ENCODE assay signal across 11 cellular contexts in the genomic region with DNA sequence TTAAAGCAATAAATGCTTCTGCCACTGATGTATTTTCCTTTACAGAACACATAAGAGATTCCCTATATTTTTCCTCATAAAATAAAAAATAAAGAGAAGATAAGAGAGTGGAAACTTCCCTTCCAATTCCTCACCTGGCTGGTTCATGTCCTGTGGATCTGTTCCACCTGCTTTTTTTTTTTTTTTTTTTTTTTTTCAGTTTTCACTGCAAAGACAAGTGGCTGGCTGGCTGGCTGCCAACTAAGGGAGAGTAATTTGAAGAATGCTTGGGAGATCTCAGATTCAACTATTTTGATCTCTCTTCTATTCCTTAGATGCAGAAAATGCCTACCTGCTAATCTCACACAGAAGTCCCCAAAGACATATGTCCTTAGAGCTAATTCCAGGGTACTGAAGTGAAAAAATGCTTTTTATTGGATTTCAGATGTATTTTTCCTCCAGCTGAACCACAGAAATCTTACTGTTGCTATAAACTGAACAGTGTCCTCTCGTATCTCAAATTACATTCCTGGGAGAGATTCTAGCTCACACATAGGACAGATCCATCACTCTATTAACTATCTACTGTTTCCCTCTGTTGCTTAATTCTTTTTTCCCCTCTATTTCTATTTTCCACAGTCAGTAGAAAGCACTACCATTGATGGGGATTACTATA.
A peak's percentile ranks its signal among the peaks of the same experiment; 100 is the strongest.
DNase-seq lines count a peak whose midpoint lies in the region; ATAC-seq, FAIRE-seq and TF ChIP-seq lines count a peak whose summit lies in the region.
"Had no signal": no experiment of that assay in that cellular context is flagged by ENCODE, and none has a peak within 500 bp of the region (broad histone marks: within the 10 kb centered on the region; RNA-seq: fewer than 3 reads in every experiment).

No MANE protein-coding gene starts in this region.

- no peak for TF ChIP-seq POLR2A in endothelial cell of umbilical vein (IDR thresholded peaks at IDR 0.05; ENCODE audit: low read depth, low read length)

- no peak overlapping the region for H3K4me2 ChIP-seq in endothelial cell of umbilical vein (ENCODE audit: insufficient read depth, low read length)
- H3K4me2 ChIP-seq: smooth muscle cell had no signal

- in situ Hi-C loops in GM13976 (cut with MboI; ENCODE audit: low sequenced_read_pairs, unreplicated experiment): no loop called here

- H3K4me3 ChIP-seq in A673 (ENCODE audit: low read depth, low read length, poor library complexity, severe bottlenecking): no peak overlapping the region
- H3K4me3 ChIP-seq in endothelial cell of umbilical vein (replicated peaks in 1 of 3; ENCODE audit: insufficient read depth in 1 of 3, low read depth in 1 of 3, low read length in 3 of 3): no peak overlapping the region
- H3K4me3 ChIP-seq: dorsolateral prefrontal cortex, smooth muscle cell had no signal

- ATAC-seq in GM21528 (IDR thresholded peaks at IDR 0.05; ENCODE audit: low FRiP score, unreplicated experiment): no peak
- ATAC-seq in HG03039 (IDR thresholded peaks at IDR 0.05; ENCODE audit: unreplicated experiment): no peak
- ATAC-seq in HG02798 (IDR thresholded peaks at IDR 0.05; ENCODE audit: poor library complexity, unreplicated experiment): no peak
- ATAC-seq: PC-3 had no signal

- CTCF ChIA-PET in A673 (lab: Charles Lee) (no interaction called here), endothelial cell of umbilical vein (lab: Charles Lee) (interaction anchor here (0.5 to 1.9 kb wide), 3 partner anchors 13 to 1670 kb away, joined by 3 to 6 read pairs (median 4); no protein-coding TSS in a partner anchor)

- H2AFZ ChIP-seq in endothelial cell of umbilical vein (ENCODE audit: low read depth, low read length): no peak overlapping the region

- dilution Hi-C loops in endothelial cell of umbilical vein (cut with MboI; ENCODE audit: extremely low pct_ligation_motif_present, low sequenced_read_pairs): no loop called here

- BruUV-seq in A673 (replicated peaks; lab: Mats Ljungman, UMichigan): no TSS peak
- no TSS peak for BruUV-seq in endothelial cell of umbilical vein (replicated peaks; lab: Mats Ljungman, UMichigan)

- no peak for TF ChIP-seq CTCF in A673 (conservative IDR thresholded peaks at IDR 0.05; ENCODE audit: low read depth, low read length)
- no peak for TF ChIP-seq CTCF in endothelial cell of umbilical vein (IDR thresholded peaks at IDR 0.05; ENCODE audit: extremely low read depth in 1 of 2, insufficient read depth in 1 of 2, low read depth in 1 of 2, low read length in 2 of 2)
- TF ChIP-seq CTCF in GM13976 (IDR thresholded peaks at IDR 0.05; ENCODE audit: borderline replicate concordance, control extremely low read depth, extremely low read depth, insufficient read depth, missing control alignments): no peak

- no peak for FAIRE-seq in endothelial cell of umbilical vein (lab: Jason Lieb, UNC)

- no peaks in the 10 kb centered on the region for H3K9me1 ChIP-seq in endothelial cell of umbilical vein (replicated peaks; ENCODE audit: control insufficient read depth, extremely low read depth, insufficient read depth, low read length)

- H3K9ac ChIP-seq in endothelial cell of umbilical vein (replicated peaks; ENCODE audit: extremely low read depth, insufficient read depth, low read length): no peak overlapping the region

- H3K4me1 ChIP-seq in A673 (ENCODE audit: insufficient read depth, low read length, poor library complexity, severe bottlenecking): peaks cover 32% of the 10 kb centered on the region
- H3K4me1 ChIP-seq in endothelial cell of umbilical vein (ENCODE audit: control insufficient read depth, extremely low read depth, insufficient read depth, low read length): no peaks in the 10 kb centered on the region

- H3K36me3 ChIP-seq in A673 (ENCODE audit: insufficient read depth, low read length, poor library complexity, severe bottlenecking) (no peaks in the 10 kb centered on the region), endothelial cell of umbilical vein (ENCODE audit: control insufficient read depth in 2 of 2, extremely low read depth in 1 of 2, insufficient read depth in 2 of 2, low read length in 2 of 2) (no peaks in the 10 kb centered on the region)

- H3K9me3 ChIP-seq in A673 (ENCODE audit: low read depth, low read length, poor library complexity, severe bottlenecking): no peaks in the 10 kb centered on the region
- H3K9me3 ChIP-seq in endothelial cell of umbilical vein (replicated peaks; ENCODE audit: control insufficient read depth, insufficient read depth, low read length): no peaks in the 10 kb centered on the region

- DNase-seq in A673 (ENCODE audit: low spot score) (peak; percentile 83), HT1080 (ENCODE audit: low read depth) (peak; percentile 7), NCI-H748 (lab: John Stamatoyannopoulos, UW; ENCODE audit: unreplicated experiment) (peak; percentile 85), endothelial cell of umbilical vein (ENCODE audit: low read depth, low spot score) (peak; percentile 19), GM13976 (ENCODE audit: low spot score) (no peak)
- DNase-seq: PC-3 had no signal

- peaks cover 19% of the 10 kb centered on the region for H3K79me2 ChIP-seq in endothelial cell of umbilical vein (ENCODE audit: control insufficient read depth, insufficient read depth, low read length)

- POLR2A ChIA-PET in A673 (lab: Charles Lee; ENCODE audit: low non-redundant PET): no interaction called here
- POLR2A ChIA-PET in endothelial cell of umbilical vein (lab: Charles Lee): no interaction called here

- no peaks in the 10 kb centered on the region for H4K20me1 ChIP-seq in endothelial cell of umbilical vein (replicated peaks; ENCODE audit: control insufficient read depth, extremely low read depth, insufficient read depth, low read length)

- H3K27me3 ChIP-seq in A673 (replicated peaks; ENCODE audit: insufficient read depth, low read depth, low read length, poor library complexity): no peaks in the 10 kb centered on the region
- H3K27me3 ChIP-seq in endothelial cell of umbilical vein (ENCODE audit: control insufficient read depth in 2 of 2, insufficient read depth in 2 of 2, low read length in 2 of 2): no peaks in the 10 kb centered on the region
- H3K27me3 ChIP-seq: dorsolateral prefrontal cortex had no signal

- H3K27ac ChIP-seq in A673 (ENCODE audit: low read depth, low read length, poor library complexity, severe bottlenecking): no peak overlapping the region
- no peak overlapping the region for H3K27ac ChIP-seq in endothelial cell of umbilical vein (ENCODE audit: insufficient read depth, low read depth, low read length)

- intact Hi-C loops in A673 (cut with micrococcal nuclease; ENCODE audit: unreplicated experiment) (no loop called here), endothelial cell of umbilical vein (cut with micrococcal nuclease) (no loop called here)

TF ChIP-seq in endothelial cell of umbilical vein, 7 proteins besides CTCF, POLR2A, EP300 and RAD21:
- no peak for TF ChIP-seq JUN (IDR thresholded peaks at IDR 0.05; ENCODE audit: borderline replicate concordance, insufficient read depth, insufficient read length, low read depth)
- TF ChIP-seq MYC (IDR thresholded peaks at IDR 0.05; ENCODE audit: low read depth, low read length): no peak
- no peak for TF ChIP-seq GATA2 (IDR thresholded peaks at IDR 0.05; ENCODE audit: insufficient read depth, insufficient read length, low read depth, low read length)
- TF ChIP-seq EZH2 (IDR thresholded peaks at IDR 0.05; ENCODE audit: borderline replicate concordance, low read depth, low read length, severe bottlenecking): no peak
- TF ChIP-seq FOS (IDR thresholded peaks at IDR 0.05; ENCODE audit: borderline replicate concordance, insufficient read depth, low read length): no peak
- TF ChIP-seq MAX (IDR thresholded peaks at IDR 0.05; ENCODE audit: insufficient read depth, insufficient read length): no peak
- no peak for TF ChIP-seq POLR2AphosphoS5 (IDR thresholded peaks at IDR 0.05; ENCODE audit: insufficient read depth, low read depth, low read length)
